In the genomic region with DNA sequence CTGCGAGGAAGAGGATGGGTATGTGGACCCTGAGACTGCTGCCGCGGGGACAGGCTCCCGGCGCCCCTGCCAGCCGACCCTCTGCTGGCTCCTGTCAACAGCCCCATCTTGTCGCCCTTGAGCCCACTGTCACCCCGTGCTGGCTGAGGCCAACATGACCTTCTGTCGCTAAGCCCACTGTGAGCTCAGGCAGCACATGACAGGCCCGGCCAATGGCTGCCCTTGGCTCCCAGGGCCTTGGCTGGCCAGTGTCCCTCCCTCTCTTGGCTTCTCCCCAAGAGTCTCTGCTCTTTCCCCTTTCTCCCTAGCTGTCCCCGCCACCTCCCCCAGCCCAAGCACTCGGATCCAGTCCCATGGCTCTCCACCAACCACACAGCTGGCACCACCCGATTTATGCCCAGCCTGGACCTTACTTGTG, we compare ENCODE assay signal across 21 cellular contexts. TPM values are rescaled to one million over a fixed set of nuclear protein-coding genes. Genes with fewer than 3 reads are reported as not detected.
DNase-seq lines count a peak whose midpoint lies in the region; ATAC-seq, FAIRE-seq and TF ChIP-seq lines count a peak whose summit lies in the region.
"Had no signal": no experiment of that assay in that cellular context is flagged by ENCODE, and none has a peak within 500 bp of the region (broad histone marks: within the 10 kb centered on the region; RNA-seq: fewer than 3 reads in every experiment).

No MANE protein-coding gene starts in this region.

- H3K4me2 ChIP-seq in neural progenitor cell = no peak overlapping the region
- H3K4me2 ChIP-seq: A549 had no signal

- TF ChIP-seq POLR2A in GM12891 (IDR thresholded peaks at IDR 0.05; ENCODE audit: low read depth, low read length) = no peak

- H3K4me3 ChIP-seq in neural progenitor cell = no peak overlapping the region
- H3K4me3 ChIP-seq: A549, GM23248 had no signal

- no peak for TF ChIP-seq EP300 in Ishikawa (IDR thresholded peaks at IDR 0.05; ENCODE audit: borderline replicate concordance)

- H3K4me3 Mint-ChIP-seq in activated naive CD8-positive, alpha-beta T cell treated with anti-CD3 and anti-CD28 coated beads for 36 hours = no peak overlapping the region
- no peak overlapping the region for H3K4me3 Mint-ChIP-seq in activated naive CD8-positive, alpha-beta T cell treated with anti-CD3 and anti-CD28 coated beads, Interleukin-2, amount 50 U/mL, for 24 hours
- H3K4me3 Mint-ChIP-seq in neural progenitor cell = peak overlapping the region; percentile 55

- no peaks in the 10 kb centered on the region for H3K27me3 Mint-ChIP-seq in activated naive CD8-positive, alpha-beta T cell treated with anti-CD3 and anti-CD28 coated beads for 36 hours
- H3K27me3 Mint-ChIP-seq in activated naive CD8-positive, alpha-beta T cell treated with anti-CD3 and anti-CD28 coated beads, Interleukin-2, amount 50 U/mL, for 24 hours = no peaks in the 10 kb centered on the region
- H3K27me3 Mint-ChIP-seq in neural progenitor cell (ENCODE audit: insufficient read depth, low read depth) = peaks cover 6% of the 10 kb centered on the region

- peaks cover 11% of the 10 kb centered on the region for H3K4me1 ChIP-seq in neural progenitor cell

- intact Hi-C loops in left ventricle myocardium superior (cut with micrococcal nuclease) = no loop called here

- no peaks in the 10 kb centered on the region for H3K9me3 Mint-ChIP-seq in activated naive CD8-positive, alpha-beta T cell treated with anti-CD3 and anti-CD28 coated beads for 36 hours
- H3K9me3 Mint-ChIP-seq in activated naive CD8-positive, alpha-beta T cell treated with anti-CD3 and anti-CD28 coated beads, Interleukin-2, amount 50 U/mL, for 24 hours = no peaks in the 10 kb centered on the region
- no peaks in the 10 kb centered on the region for H3K9me3 Mint-ChIP-seq in neural progenitor cell

- H3K27ac ChIP-seq in neural progenitor cell = no peak overlapping the region
- H3K27ac ChIP-seq: A549, GM23248, HL-60 had no signal

- no peak overlapping the region for H2AFZ ChIP-seq in neural progenitor cell (replicated peaks)
- H2AFZ ChIP-seq: GM23248 had no signal

- no peaks in the 10 kb centered on the region for H3K36me3 ChIP-seq in neural progenitor cell

- H3F3A ChIP-seq in neural progenitor cell (ENCODE audit: low read depth) = peaks cover 12% of the 10 kb centered on the region

- no peak overlapping the region for H3K9ac ChIP-seq in neural progenitor cell
- H3K9ac ChIP-seq: GM23248 had no signal

- H3K9me3 ChIP-seq in neural progenitor cell (ENCODE audit: low read depth) = no peaks in the 10 kb centered on the region
- H3K9me3 ChIP-seq: A549 had no signal

- ATAC-seq in activated naive CD8-positive, alpha-beta T cell treated with anti-CD3 and anti-CD28 coated beads, Interleukin-2, amount 50 U/mL, for 24 hours = no peak
- ATAC-seq in left ventricle myocardium superior (peak; percentile 12), HG02885 (IDR thresholded peaks at IDR 0.05; ENCODE audit: poor library complexity, unreplicated experiment) (no peak)
- ATAC-seq: A549, HCT116, PC-3 had no signal

- H3K36me3 Mint-ChIP-seq in activated naive CD8-positive, alpha-beta T cell treated with anti-CD3 and anti-CD28 coated beads for 36 hours = peaks cover 9% of the 10 kb centered on the region
- peaks cover 16% of the 10 kb centered on the region for H3K36me3 Mint-ChIP-seq in activated naive CD8-positive, alpha-beta T cell treated with anti-CD3 and anti-CD28 coated beads, Interleukin-2, amount 50 U/mL, for 24 hours (ENCODE audit: low read depth)
- peaks cover 8% of the 10 kb centered on the region for H3K36me3 Mint-ChIP-seq in neural progenitor cell

- TF ChIP-seq RAD21 in Ishikawa (IDR thresholded peaks at IDR 0.05; ENCODE audit: low read depth) = no peak

- H4K20me1 ChIP-seq in neural progenitor cell (ENCODE audit: low read depth) = peaks cover 6% of the 10 kb centered on the region

- FAIRE-seq in GM12891 (lab: Jason Lieb, UNC) = no peak
- FAIRE-seq: A549, G401.6, GM12892, GM19239 had no signal

- no peak for TF ChIP-seq CTCF in neural progenitor cell (IDR thresholded peaks at IDR 0.05)

- H3K79me2 ChIP-seq in neural progenitor cell (ENCODE audit: low read depth) = peaks cover 16% of the 10 kb centered on the region

- H3K27me3 ChIP-seq in neural progenitor cell = no peaks in the 10 kb centered on the region

- peaks cover 10% of the 10 kb centered on the region for H3K4me1 Mint-ChIP-seq in activated naive CD8-positive, alpha-beta T cell treated with anti-CD3 and anti-CD28 coated beads for 36 hours
- peaks cover 12% of the 10 kb centered on the region for H3K4me1 Mint-ChIP-seq in activated naive CD8-positive, alpha-beta T cell treated with anti-CD3 and anti-CD28 coated beads, Interleukin-2, amount 50 U/mL, for 24 hours
- H3K4me1 Mint-ChIP-seq in neural progenitor cell = peaks cover 5% of the 10 kb centered on the region

- H3K27ac Mint-ChIP-seq in activated naive CD8-positive, alpha-beta T cell treated with anti-CD3 and anti-CD28 coated beads for 36 hours = peak overlapping the region; percentile 48
- H3K27ac Mint-ChIP-seq in activated naive CD8-positive, alpha-beta T cell treated with anti-CD3 and anti-CD28 coated beads, Interleukin-2, amount 50 U/mL, for 24 hours = no peak overlapping the region
- H3K27ac Mint-ChIP-seq in neural progenitor cell = peak overlapping the region; percentile 57

- no peak for DNase-seq in activated naive CD8-positive, alpha-beta T cell treated with anti-CD3 and anti-CD28 coated beads for 36 hours
- no peak for DNase-seq in activated naive CD8-positive, alpha-beta T cell treated with anti-CD3 and anti-CD28 coated beads, Interleukin-2, amount 50 U/mL, for 24 hours
- no peak for DNase-seq in left ventricle myocardium superior
- DNase-seq in neural progenitor cell (ENCODE audit: low spot score) = no peak
- DNase-seq in DMS153 treated with DMSO at 0.1 percent for 48 hours (lab: John Stamatoyannopoulos, UW; ENCODE audit: unreplicated experiment) = no peak
- no peak for DNase-seq in GM12891 (ENCODE audit: insufficient read length, low spot score)
- DNase-seq: DMS79 treated with DMSO at 0.1 percent for 48 hours, GM23248, MM.1S, NCI-H1105, NCI-H187, PC-3, SHP77 had no signal

TF ChIP-seq in Ishikawa, 13 proteins besides CTCF, POLR2A, EP300 and RAD21:
- TF ChIP-seq, protein P1, sequence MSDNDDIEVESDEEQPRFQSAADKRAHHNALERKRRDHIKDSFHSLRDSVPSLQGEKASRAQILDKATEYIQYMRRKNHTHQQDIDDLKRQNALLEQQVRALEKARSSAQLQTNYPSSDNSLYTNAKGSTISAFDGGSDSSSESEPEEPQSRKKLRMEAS (IDR thresholded peaks at IDR 0.05) = no peak
- TF ChIP-seq EGR1 (IDR thresholded peaks at IDR 0.05) = no peak
- TF ChIP-seq, protein P2, sequence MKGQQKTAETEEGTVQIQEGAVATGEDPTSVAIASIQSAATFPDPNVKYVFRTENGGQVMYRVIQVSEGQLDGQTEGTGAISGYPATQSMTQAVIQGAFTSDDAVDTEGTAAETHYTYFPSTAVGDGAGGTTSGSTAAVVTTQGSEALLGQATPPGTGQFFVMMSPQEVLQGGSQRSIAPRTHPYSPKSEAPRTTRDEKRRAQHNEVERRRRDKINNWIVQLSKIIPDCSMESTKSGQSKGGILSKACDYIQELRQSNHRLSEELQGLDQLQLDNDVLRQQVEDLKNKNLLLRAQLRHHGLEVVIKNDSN (IDR thresholded peaks at IDR 0.05) = peak; percentile 35; the same call in 1 of the 2 replicates
- TF ChIP-seq CEBPB (IDR thresholded peaks at IDR 0.05) = no peak
- no peak for TF ChIP-seq ZBTB7A (IDR thresholded peaks at IDR 0.05; ENCODE audit: low read depth)

TF ChIP-seq in GM12891, 5 proteins besides CTCF, POLR2A, EP300 and RAD21:
- no peak for TF ChIP-seq TAF1 (IDR thresholded peaks at IDR 0.05; ENCODE audit: low read depth, low read length)
- TF ChIP-seq POU2F2 (IDR thresholded peaks at IDR 0.05; ENCODE audit: low read depth, low read length) = no peak
- no peak for TF ChIP-seq SPI1 (IDR thresholded peaks at IDR 0.05; ENCODE audit: low read depth, low read length)
- no peak for TF ChIP-seq PAX5 (IDR thresholded peaks at IDR 0.05; ENCODE audit: insufficient read depth, low read length, severe bottlenecking)
- no peak for TF ChIP-seq POLR2AphosphoS5 (IDR thresholded peaks at IDR 0.05; ENCODE audit: low read depth, low read length)

RNA-seq across cellular contexts. Expression of a gene that starts 3.5 kb away (rescaled TPM):
- total RNA-seq in activated naive CD8-positive, alpha-beta T cell treated with anti-CD3 and anti-CD28 coated beads for 36 hours = 10 to 100 TPM; 21.5 to 23.7 TPM
- 13.7 TPM for total RNA-seq in left ventricle myocardium superior
- total RNA-seq in neural progenitor cell (ENCODE audit: low replicate concordance) = 15.1 and 39.3 TPM in 2 replicates
- 11.2 TPM for polyA plus RNA-seq in GM12891 (2012; ENCODE audit: low read depth, missing spikeins)

RNA-seq across cellular contexts. Expression of a gene that starts 17.2 kb away (rescaled TPM):
- total RNA-seq in activated naive CD8-positive, alpha-beta T cell treated with anti-CD3 and anti-CD28 coated beads for 36 hours = 100 to 1,000 TPM; 161 to 176 TPM
- total RNA-seq in left ventricle myocardium superior = 98.1 TPM
- total RNA-seq in neural progenitor cell (ENCODE audit: low replicate concordance) = 39.1 and 42.5 TPM in 2 replicates
- polyA plus RNA-seq in GM12891 (2012; ENCODE audit: low read depth, missing spikeins) = 68.7 TPM

RNA-seq across cellular contexts. Expression of a gene that starts 17.5 kb away (rescaled TPM):
- total RNA-seq in activated naive CD8-positive, alpha-beta T cell treated with anti-CD3 and anti-CD28 coated beads for 36 hours = 1 to 10 TPM; 6.8 to 7.8 TPM
- 5.3 TPM for total RNA-seq in left ventricle myocardium superior
- 7.0 and 15.5 TPM in 2 replicates for total RNA-seq in neural progenitor cell (ENCODE audit: low replicate concordance)
- polyA plus RNA-seq in GM12891 (2012; ENCODE audit: low read depth, missing spikeins) = 2.5 TPM
